ENCODE assay signal across 11 cellular contexts in the genomic region with DNA sequence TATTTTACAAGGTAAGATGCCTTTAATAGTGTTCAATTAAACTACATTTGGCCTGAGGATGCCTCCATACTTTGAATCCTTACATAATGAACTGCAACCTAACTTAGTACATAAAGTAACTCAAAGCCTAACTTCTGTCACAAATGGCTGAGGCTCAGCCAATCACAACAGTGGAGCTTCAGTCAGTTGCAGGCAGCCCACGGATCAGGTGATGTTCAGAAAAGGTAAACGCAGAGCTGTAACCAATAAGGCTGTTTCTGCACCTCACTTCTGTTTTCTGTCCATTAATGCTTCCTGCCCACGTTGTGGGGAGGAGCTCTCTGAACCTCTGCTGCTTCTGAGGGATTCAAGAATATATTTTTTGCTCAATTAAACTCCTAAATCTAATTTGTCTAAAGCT.
DNase-seq lines count a peak whose midpoint lies in the region; ATAC-seq and TF ChIP-seq lines count a peak whose summit lies in the region.
"Had no signal": no experiment of that assay in that cellular context is flagged by ENCODE, and none has a peak within 500 bp of the region (broad histone marks: within the 10 kb centered on the region; RNA-seq: fewer than 3 reads in every experiment).

No MANE protein-coding gene starts in this region.

- CTCF ChIA-PET in HCT116 (lab: Charles Lee) = no interaction called here

- no peak for TF ChIP-seq EP300 in esophagus muscularis mucosa (IDR thresholded peaks at IDR 0.05)

- POLR2A ChIA-PET in HCT116 (lab: Charles Lee) = no interaction called here

- H3K4me1 ChIP-seq in HCT116 (ENCODE audit: control insufficient read depth in 1 of 2, insufficient read depth in 2 of 2, low read length in 2 of 2) = no peaks in the 10 kb centered on the region
- no peaks in the 10 kb centered on the region for H3K4me1 ChIP-seq in esophagus muscularis mucosa
- H3K4me1 ChIP-seq: BLaER1 had no signal

- TF ChIP-seq RAD21 in HCT116 (IDR thresholded peaks at IDR 0.05; ENCODE audit: low read depth) = no peak

- BruUV-seq in HCT116 (replicated peaks; lab: Mats Ljungman, UMichigan) = no TSS peak

- H3K4me1 Mint-ChIP-seq in stimulated activated effector memory CD8-positive, alpha-beta T cell treated with anti-CD3 and anti-CD28 coated beads, Interleukin-12 subunit alpha, Interleukin-12 subunit beta, amount 100 ng/mL, for 72 hours = peaks cover 9% of the 10 kb centered on the region

- TF ChIP-seq CTCF in HCT116 (IDR thresholded peaks at IDR 0.05 in 2 of 3, conservative IDR thresholded peaks at IDR 0.05 in 1 of 3; ENCODE audit: borderline replicate concordance in 1 of 3, insufficient read depth in 1 of 3, low read depth in 2 of 3, low read length in 2 of 3) = no peak
- no peak for TF ChIP-seq CTCF in esophagus muscularis mucosa (IDR thresholded peaks at IDR 0.05)

- ATAC-seq in activated naive CD4-positive, alpha-beta T cell treated with anti-CD3 and anti-CD28 coated beads, Interleukin-2, amount 50 U/mL, for 72 hours = peak; percentile 36 to 47
- ATAC-seq in HCT116 = peak; percentile 70
- ATAC-seq in stimulated activated effector memory CD8-positive, alpha-beta T cell treated with anti-CD3 and anti-CD28 coated beads, Interleukin-12 subunit alpha, Interleukin-12 subunit beta, amount 100 ng/mL, for 72 hours = peak; percentile 46
- ATAC-seq: natural killer cell treated with Interleukin-12 subunit alpha and Interleukin-12 subunit beta and Interleukin-15 and Interleukin-18, amount 100 ng/mL, for 72 hours had no signal

- no peaks in the 10 kb centered on the region for H3K9me2 ChIP-seq in HCT116 (ENCODE audit: insufficient read depth)

- no peaks in the 10 kb centered on the region for H3K9me3 Mint-ChIP-seq in activated naive CD4-positive, alpha-beta T cell treated with anti-CD3 and anti-CD28 coated beads, Interleukin-2, amount 50 U/mL, for 72 hours
- H3K9me3 Mint-ChIP-seq in stimulated activated effector memory CD8-positive, alpha-beta T cell treated with anti-CD3 and anti-CD28 coated beads, Interleukin-12 subunit alpha, Interleukin-12 subunit beta, amount 100 ng/mL, for 72 hours = no peaks in the 10 kb centered on the region
- H3K9me3 Mint-ChIP-seq: natural killer cell treated with Interleukin-12 subunit alpha and Interleukin-12 subunit beta and Interleukin-15 and Interleukin-18, amount 100 ng/mL, for 72 hours had no signal

- H2AFZ ChIP-seq in HCT116 (ENCODE audit: low read depth, low read length, poor library complexity, severe bottlenecking) = peak overlapping the region; percentile 24

- H3K9me3 ChIP-seq in HCT116 (ENCODE audit: control insufficient read depth in 1 of 2, insufficient read depth in 1 of 2, low read depth in 1 of 2, low read length in 2 of 2) = no peaks in the 10 kb centered on the region
- no peaks in the 10 kb centered on the region for H3K9me3 ChIP-seq in esophagus muscularis mucosa
- H3K9me3 ChIP-seq: BLaER1 had no signal

- H3K4me2 ChIP-seq in HCT116 (ENCODE audit: low read length) = no peak overlapping the region
- H3K4me2 ChIP-seq: BLaER1 had no signal

- no peaks in the 10 kb centered on the region for H3K79me2 ChIP-seq in HCT116 (ENCODE audit: insufficient read depth, low read length)

- RAD21 ChIA-PET in HCT116 (lab: Charles Lee; ENCODE audit: low non-redundant PET in 1 of 2, low total read pairs in 2 of 2, uncharacterized antibody in 2 of 2, unreplicated experiment in 2 of 2) = no interaction called here

- H3K4me3 ChIP-seq in HCT116 (replicated peaks in 1 of 2; ENCODE audit: low read depth in 1 of 2, low read length in 2 of 2) (no peak overlapping the region), esophagus muscularis mucosa (no peak overlapping the region)
- H3K4me3 ChIP-seq in Jurkat, Clone E6-1 (ENCODE audit: low read length) = no peak overlapping the region
- H3K4me3 ChIP-seq: BLaER1 had no signal

- H3K36me3 Mint-ChIP-seq in activated naive CD4-positive, alpha-beta T cell treated with anti-CD3 and anti-CD28 coated beads, Interleukin-2, amount 50 U/mL, for 72 hours = peaks cover 4% of the 10 kb centered on the region in 2 donors
- H3K36me3 Mint-ChIP-seq in stimulated activated effector memory CD8-positive, alpha-beta T cell treated with anti-CD3 and anti-CD28 coated beads, Interleukin-12 subunit alpha, Interleukin-12 subunit beta, amount 100 ng/mL, for 72 hours = no peaks in the 10 kb centered on the region

- H3K27me3 ChIP-seq in HCT116 (ENCODE audit: insufficient read depth, low read length) = no peaks in the 10 kb centered on the region
- no peaks in the 10 kb centered on the region for H3K27me3 ChIP-seq in esophagus muscularis mucosa
- H3K27me3 ChIP-seq: BLaER1 had no signal

- H3K27ac ChIP-seq in HCT116 (ENCODE audit: low read depth, low read length) (no peak overlapping the region), esophagus muscularis mucosa (replicated peaks in 1 of 4) (no peak overlapping the region)
- H3K27ac ChIP-seq: BLaER1, HL-60 had no signal

- TF ChIP-seq POLR2A in HCT116 (IDR thresholded peaks at IDR 0.05; ENCODE audit: borderline replicate concordance, extremely low read depth, insufficient read depth, insufficient read length) (no peak), esophagus muscularis mucosa (IDR thresholded peaks at IDR 0.05; ENCODE audit: low read depth) (no peak)

- no peak overlapping the region for H3K9ac ChIP-seq in HCT116 (ENCODE audit: low read length)
- H3K9ac ChIP-seq: BLaER1 had no signal

- no peak overlapping the region for H3K4me3 Mint-ChIP-seq in stimulated activated effector memory CD8-positive, alpha-beta T cell treated with anti-CD3 and anti-CD28 coated beads, Interleukin-12 subunit alpha, Interleukin-12 subunit beta, amount 100 ng/mL, for 72 hours
- H3K4me3 Mint-ChIP-seq: natural killer cell treated with Interleukin-12 subunit alpha and Interleukin-12 subunit beta and Interleukin-15 and Interleukin-18, amount 100 ng/mL, for 72 hours had no signal

- intact Hi-C loops in HCT116 (cut with micrococcal nuclease) (no loop called here), esophagus muscularis mucosa (cut with DNase I) (no loop called here)

- WGBS in esophagus muscularis mucosa = 47% methylated on average over 3 of the region's 3 CpGs

- no peaks in the 10 kb centered on the region for H3K36me3 ChIP-seq in HCT116 (ENCODE audit: control insufficient read depth in 1 of 2, insufficient read depth in 2 of 2, low read length in 2 of 2)
- no peaks in the 10 kb centered on the region for H3K36me3 ChIP-seq in esophagus muscularis mucosa
- H3K36me3 ChIP-seq: BLaER1 had no signal

- H4K20me1 ChIP-seq in HCT116 (ENCODE audit: insufficient read depth) = no peaks in the 10 kb centered on the region
- H4K20me1 ChIP-seq: BLaER1 had no signal

- DNase-seq in activated naive CD4-positive, alpha-beta T cell treated with anti-CD3 and anti-CD28 coated beads, Interleukin-2, amount 50 U/mL, for 72 hours (ENCODE audit: low spot score in 2 of 2) = no peak
- DNase-seq in activated naive CD4-positive, alpha-beta T cell treated with Interleukin-2 at 50 U/mL for 16 hours = no peak
- DNase-seq in HCT116 (ENCODE audit: low read depth, low spot score) = no peak
- peak; percentile 43 for DNase-seq in Jurkat, Clone E6-1 (ENCODE audit: low read depth, low spot score)
- DNase-seq in stimulated activated effector memory CD8-positive, alpha-beta T cell treated with anti-CD3 and anti-CD28 coated beads, Interleukin-12 subunit alpha, Interleukin-12 subunit beta, amount 100 ng/mL, for 72 hours (ENCODE audit: low spot score in 2 of 2) = no peak
- DNase-seq in activated T-cell treated with anti-CD3 and anti-CD28 coated beads for 4 hours = no peak
- DNase-seq in esophagus muscularis mucosa (ENCODE audit: extremely low spot score) = no peak
- no peak for DNase-seq in NCI-H1092 treated with DMSO at 0.1 percent for 48 hours (lab: John Stamatoyannopoulos, UW)

- H3K27ac Mint-ChIP-seq in activated naive CD4-positive, alpha-beta T cell treated with anti-CD3 and anti-CD28 coated beads, Interleukin-2, amount 50 U/mL, for 72 hours = no peak overlapping the region
- no peak overlapping the region for H3K27ac Mint-ChIP-seq in stimulated activated effector memory CD8-positive, alpha-beta T cell treated with anti-CD3 and anti-CD28 coated beads, Interleukin-12 subunit alpha, Interleukin-12 subunit beta, amount 100 ng/mL, for 72 hours
- H3K27ac Mint-ChIP-seq: natural killer cell treated with Interleukin-12 subunit alpha and Interleukin-12 subunit beta and Interleukin-15 and Interleukin-18, amount 100 ng/mL, for 72 hours had no signal

TF ChIP-seq in HCT116, 20 proteins besides CTCF, POLR2A, EP300 and RAD21 (continues in another document):
- TF ChIP-seq CBX3 (IDR thresholded peaks at IDR 0.05; ENCODE audit: low read depth) (no peak), FOSL1 (IDR thresholded peaks at IDR 0.05; ENCODE audit: low read depth) (no peak), EZH2 (IDR thresholded peaks at IDR 0.05) (no peak), JUND (IDR thresholded peaks at IDR 0.05) (no peak), YY1 (IDR thresholded peaks at IDR 0.05; ENCODE audit: extremely low read depth, insufficient replicate concordance, low read depth, low read length) (no peak)
- TF ChIP-seq, protein P1, sequence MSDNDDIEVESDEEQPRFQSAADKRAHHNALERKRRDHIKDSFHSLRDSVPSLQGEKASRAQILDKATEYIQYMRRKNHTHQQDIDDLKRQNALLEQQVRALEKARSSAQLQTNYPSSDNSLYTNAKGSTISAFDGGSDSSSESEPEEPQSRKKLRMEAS (IDR thresholded peaks at IDR 0.05) = no peak
- TF ChIP-seq, protein P2, sequence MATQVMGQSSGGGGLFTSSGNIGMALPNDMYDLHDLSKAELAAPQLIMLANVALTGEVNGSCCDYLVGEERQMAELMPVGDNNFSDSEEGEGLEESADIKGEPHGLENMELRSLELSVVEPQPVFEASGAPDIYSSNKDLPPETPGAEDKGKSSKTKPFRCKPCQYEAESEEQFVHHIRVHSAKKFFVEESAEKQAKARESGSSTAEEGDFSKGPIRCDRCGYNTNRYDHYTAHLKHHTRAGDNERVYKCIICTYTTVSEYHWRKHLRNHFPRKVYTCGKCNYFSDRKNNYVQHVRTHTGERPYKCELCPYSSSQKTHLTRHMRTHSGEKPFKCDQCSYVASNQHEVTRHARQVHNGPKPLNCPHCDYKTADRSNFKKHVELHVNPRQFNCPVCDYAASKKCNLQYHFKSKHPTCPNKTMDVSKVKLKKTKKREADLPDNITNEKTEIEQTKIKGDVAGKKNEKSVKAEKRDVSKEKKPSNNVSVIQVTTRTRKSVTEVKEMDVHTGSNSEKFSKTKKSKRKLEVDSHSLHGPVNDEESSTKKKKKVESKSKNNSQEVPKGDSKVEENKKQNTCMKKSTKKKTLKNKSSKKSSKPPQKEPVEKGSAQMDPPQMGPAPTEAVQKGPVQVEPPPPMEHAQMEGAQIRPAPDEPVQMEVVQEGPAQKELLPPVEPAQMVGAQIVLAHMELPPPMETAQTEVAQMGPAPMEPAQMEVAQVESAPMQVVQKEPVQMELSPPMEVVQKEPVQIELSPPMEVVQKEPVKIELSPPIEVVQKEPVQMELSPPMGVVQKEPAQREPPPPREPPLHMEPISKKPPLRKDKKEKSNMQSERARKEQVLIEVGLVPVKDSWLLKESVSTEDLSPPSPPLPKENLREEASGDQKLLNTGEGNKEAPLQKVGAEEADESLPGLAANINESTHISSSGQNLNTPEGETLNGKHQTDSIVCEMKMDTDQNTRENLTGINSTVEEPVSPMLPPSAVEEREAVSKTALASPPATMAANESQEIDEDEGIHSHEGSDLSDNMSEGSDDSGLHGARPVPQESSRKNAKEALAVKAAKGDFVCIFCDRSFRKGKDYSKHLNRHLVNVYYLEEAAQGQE (IDR thresholded peaks at IDR 0.05; ENCODE audit: low read depth) = no peak
